1 cellular context compared by ENCODE assay signal in the genomic region with DNA sequence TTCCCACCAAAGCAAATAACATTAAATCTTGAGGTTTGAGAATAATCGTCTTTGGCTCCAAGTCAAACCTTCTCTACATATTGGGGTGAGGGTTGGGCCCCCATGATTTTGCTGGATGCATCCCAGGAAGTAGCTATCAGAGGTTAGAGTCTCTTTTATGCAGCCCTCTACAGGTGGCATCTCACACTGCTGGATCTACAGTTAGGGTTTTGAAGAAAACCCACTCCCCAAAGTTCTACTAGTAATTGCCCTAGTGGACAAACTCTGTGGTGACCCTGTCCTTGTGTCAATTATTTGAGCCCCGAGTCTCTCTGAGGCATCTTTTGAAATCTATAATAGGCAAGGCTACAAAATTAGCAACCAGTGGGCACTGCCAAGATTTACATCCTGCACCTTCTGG.
TF ChIP-seq lines count a peak whose summit lies in the region.

No MANE protein-coding gene starts in this region.

TF ChIP-seq in GM23338, 12 proteins besides CTCF, POLR2A, EP300 and RAD21 (continued from another document):
- TF ChIP-seq, protein P1, sequence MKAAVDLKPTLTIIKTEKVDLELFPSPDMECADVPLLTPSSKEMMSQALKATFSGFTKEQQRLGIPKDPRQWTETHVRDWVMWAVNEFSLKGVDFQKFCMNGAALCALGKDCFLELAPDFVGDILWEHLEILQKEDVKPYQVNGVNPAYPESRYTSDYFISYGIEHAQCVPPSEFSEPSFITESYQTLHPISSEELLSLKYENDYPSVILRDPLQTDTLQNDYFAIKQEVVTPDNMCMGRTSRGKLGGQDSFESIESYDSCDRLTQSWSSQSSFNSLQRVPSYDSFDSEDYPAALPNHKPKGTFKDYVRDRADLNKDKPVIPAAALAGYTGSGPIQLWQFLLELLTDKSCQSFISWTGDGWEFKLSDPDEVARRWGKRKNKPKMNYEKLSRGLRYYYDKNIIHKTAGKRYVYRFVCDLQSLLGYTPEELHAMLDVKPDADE (IDR thresholded peaks at IDR 0.05) = no peak
- TF ChIP-seq JUNB (IDR thresholded peaks at IDR 0.05; ENCODE audit: unreplicated experiment) = no peak
TF ChIP-seq in GM23338: peak in this region for 0.
